In genomic region chr9:70398145-70398556, GRCh38 we compare ENCODE assay signal across 8 cellular contexts. TPM values are rescaled to one million over a fixed set of nuclear protein-coding genes. Genes with fewer than 3 reads are reported as not detected.
DNase-seq lines count a peak whose midpoint lies in the region; ATAC-seq and TF ChIP-seq lines count a peak whose summit lies in the region.

No MANE protein-coding gene starts in this region.

- POLR2A ChIA-PET in OCI-LY7 (lab: Charles Lee): interaction anchor here (0.7 kb wide), 2 partner anchors 31 to 140 kb away, joined by 4 to 7 read pairs; no protein-coding TSS in a partner anchor

- H3K4me3 ChIP-seq in OCI-LY7 (ENCODE audit: low read depth, low read length, poor library complexity, severe bottlenecking): no peak overlapping the region

- H3K4me1 ChIP-seq in OCI-LY7 (ENCODE audit: insufficient read depth, low read length, poor library complexity, severe bottlenecking): peaks cover 9% of the 10 kb centered on the region

- H3K27ac ChIP-seq in OCI-LY7 (ENCODE audit: low read depth, low read length, poor library complexity, severe bottlenecking): no peak overlapping the region

- H3K79me2 ChIP-seq in OCI-LY7 (ENCODE audit: insufficient read depth, low read depth, low read length): no peaks in the 10 kb centered on the region

- DNase-seq in OCI-LY7 (ENCODE audit: low spot score): peak; percentile 52
- no peak for DNase-seq in left ventricle myocardium superior
- DNase-seq in nephron progenitor cell: no peak
- DNase-seq in ACHN: no peak
- no peak for DNase-seq in endothelial cell (ENCODE audit: low spot score)
- no peak for DNase-seq in activated CD4-positive, CD25-positive, alpha-beta regulatory T cell (lab: John Stamatoyannopoulos, UW)

- no TSS peak for BruUV-seq in OCI-LY7 (replicated peaks; lab: Mats Ljungman, UMichigan)

- intact Hi-C loops in OCI-LY7 (cut with micrococcal nuclease; ENCODE audit: unreplicated experiment): no loop called here
- intact Hi-C loops in left ventricle myocardium superior (cut with micrococcal nuclease): no loop called here

- no peaks in the 10 kb centered on the region for H3K9me3 ChIP-seq in OCI-LY7 (ENCODE audit: low read length)

- H3K4me1 Mint-ChIP-seq in nephron progenitor cell: peaks cover 10% of the 10 kb centered on the region
- no peaks in the 10 kb centered on the region for H3K4me1 Mint-ChIP-seq in endothelial cell (ENCODE audit: unreplicated experiment)

- H3K4me2 ChIP-seq in OCI-LY7 (ENCODE audit: low read length): no peak overlapping the region

- H3K9me3 Mint-ChIP-seq in nephron progenitor cell (no peaks in the 10 kb centered on the region), endothelial cell (ENCODE audit: unreplicated experiment) (no peaks in the 10 kb centered on the region)

- in situ Hi-C loops in ACHN (cut with HindIII; ENCODE audit: low pct_ligation_motif_present, low pct_unique_long_range_greater_than_20kb, low sequenced_read_pairs): no loop called here

- TF ChIP-seq CTCF in OCI-LY7 (conservative IDR thresholded peaks at IDR 0.05; ENCODE audit: low read length) (no peak), nephron progenitor cell (IDR thresholded peaks at IDR 0.05) (no peak), endothelial cell (IDR thresholded peaks at IDR 0.05; ENCODE audit: unreplicated experiment) (no peak)

- CTCF ChIA-PET in OCI-LY7 (lab: Charles Lee; ENCODE audit: unreplicated experiment): no interaction called here

- H3K27ac Mint-ChIP-seq in nephron progenitor cell (no peak overlapping the region), endothelial cell (ENCODE audit: unreplicated experiment) (no peak overlapping the region)

- ATAC-seq in GM18870 (IDR thresholded peaks at IDR 0.05; ENCODE audit: unreplicated experiment) (peak; percentile 100), HG02852 (IDR thresholded peaks at IDR 0.05; ENCODE audit: unreplicated experiment) (peak; percentile 98), left ventricle myocardium superior (peak; percentile 70)

- H3K27me3 Mint-ChIP-seq in nephron progenitor cell (ENCODE audit: low read depth, poor library complexity): peaks cover 3% of the 10 kb centered on the region
- no peaks in the 10 kb centered on the region for H3K27me3 Mint-ChIP-seq in endothelial cell (ENCODE audit: unreplicated experiment)

- H2AFZ ChIP-seq in OCI-LY7 (ENCODE audit: low read length): peak overlapping the region; percentile 37; the same call in 1 of the 2 replicates

- no peaks in the 10 kb centered on the region for H3K9me2 ChIP-seq in OCI-LY7 (ENCODE audit: insufficient read depth, low read length)

- H4K20me1 ChIP-seq in OCI-LY7 (ENCODE audit: insufficient read depth, low read length): no peaks in the 10 kb centered on the region

- H3K36me3 Mint-ChIP-seq in nephron progenitor cell (ENCODE audit: low read depth): no peaks in the 10 kb centered on the region
- H3K36me3 Mint-ChIP-seq in endothelial cell (ENCODE audit: low read depth, unreplicated experiment): no peaks in the 10 kb centered on the region

- H3K4me3 Mint-ChIP-seq in nephron progenitor cell: no peak overlapping the region
- no peak overlapping the region for H3K4me3 Mint-ChIP-seq in endothelial cell (ENCODE audit: unreplicated experiment)

- no peaks in the 10 kb centered on the region for H3K36me3 ChIP-seq in OCI-LY7 (ENCODE audit: insufficient read depth, low read length)

RNA-seq across cellular contexts. Expression of gene KLF9, which starts 16.3 kb away (rescaled TPM):
- total RNA-seq in OCI-LY7 (2014; rRNA removed; shearing (Covaris generic)): 1.4 and 2.3 TPM in 2 replicates
- 1.9 and 2.3 TPM in 2 replicates for total RNA-seq in OCI-LY7 (2022)
- total RNA-seq in left ventricle myocardium superior: 54.9 TPM
- total RNA-seq in endothelial cell (ENCODE audit: unreplicated experiment): 0.87 TPM

Comparison
In these comparisons a context has a peak if more than half of its experiments do, and no peak if none do; other contexts are left out.
1. RNA of gene KLF9, which starts 16.3 kb away (total RNA-seq): 54.9 TPM in left ventricle myocardium superior (single experiment); 1.4 to 2.3 TPM in OCI-LY7 and 0.87 TPM in endothelial cell (single experiment); every median in the first group is over 10 times any median in the second.
2. Peak in every context shown above with its lines, with median percentiles within 50 percentile points of each other: ATAC-seq.